3 cellular contexts compared by ENCODE assay signal in genomic region chr7:43823941-43824340, GRCh38.
TF ChIP-seq lines count a peak whose summit lies in the region.

No MANE protein-coding gene starts in this region.

TF ChIP-seq in SK-N-SH treated with all-trans-retinoic acid at 6 μM for 48 hours, 23 proteins besides CTCF, POLR2A, EP300 and RAD21:
- TF ChIP-seq, protein P1, sequence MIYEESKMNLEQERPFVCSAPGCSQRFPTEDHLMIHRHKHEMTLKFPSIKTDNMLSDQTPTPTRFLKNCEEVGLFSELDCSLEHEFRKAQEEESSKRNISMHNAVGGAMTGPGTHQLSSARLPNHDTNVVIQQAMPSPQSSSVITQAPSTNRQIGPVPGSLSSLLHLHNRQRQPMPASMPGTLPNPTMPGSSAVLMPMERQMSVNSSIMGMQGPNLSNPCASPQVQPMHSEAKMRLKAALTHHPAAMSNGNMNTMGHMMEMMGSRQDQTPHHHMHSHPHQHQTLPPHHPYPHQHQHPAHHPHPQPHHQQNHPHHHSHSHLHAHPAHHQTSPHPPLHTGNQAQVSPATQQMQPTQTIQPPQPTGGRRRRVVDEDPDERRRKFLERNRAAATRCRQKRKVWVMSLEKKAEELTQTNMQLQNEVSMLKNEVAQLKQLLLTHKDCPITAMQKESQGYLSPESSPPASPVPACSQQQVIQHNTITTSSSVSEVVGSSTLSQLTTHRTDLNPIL (CRISPR knock-in tag; IDR thresholded peaks at IDR 0.05; ENCODE audit: low read depth), result no peak
- TF ChIP-seq SNAI2 (CRISPR knock-in tag; IDR thresholded peaks at IDR 0.05) (no peak), CSRNP3 (CRISPR knock-in tag; IDR thresholded peaks at IDR 0.05) (no peak), RARB (CRISPR knock-in tag; IDR thresholded peaks at IDR 0.05) (no peak)
TF ChIP-seq in SK-N-SH treated with all-trans-retinoic acid at 6 μM for 48 hours: peak in this region for 0.

TF ChIP-seq in SK-N-SH, 30 proteins besides CTCF, POLR2A, EP300 and RAD21:
- TF ChIP-seq, protein P2, sequence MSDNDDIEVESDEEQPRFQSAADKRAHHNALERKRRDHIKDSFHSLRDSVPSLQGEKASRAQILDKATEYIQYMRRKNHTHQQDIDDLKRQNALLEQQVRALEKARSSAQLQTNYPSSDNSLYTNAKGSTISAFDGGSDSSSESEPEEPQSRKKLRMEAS (IDR thresholded peaks at IDR 0.05; ENCODE audit: low read depth), result no peak
- TF ChIP-seq SIN3A (IDR thresholded peaks at IDR 0.05; ENCODE audit: borderline replicate concordance, low read depth, low read length) (no peak), RXRA (IDR thresholded peaks at IDR 0.05; ENCODE audit: borderline replicate concordance, low read depth) (no peak), TEAD4 (IDR thresholded peaks at IDR 0.05; ENCODE audit: borderline replicate concordance, insufficient read depth) (no peak), RCOR1 (IDR thresholded peaks at IDR 0.05; ENCODE audit: low read length) (no peak), JUND (IDR thresholded peaks at IDR 0.05) (no peak), RFX5 (IDR thresholded peaks at IDR 0.05; ENCODE audit: low read length) (no peak), USF1 (IDR thresholded peaks at IDR 0.05; ENCODE audit: borderline replicate concordance, low read depth) (no peak), FOSL2 (IDR thresholded peaks at IDR 0.05; ENCODE audit: borderline replicate concordance, low read depth) (no peak), REST (IDR thresholded peaks at IDR 0.05; ENCODE audit: low read depth, low read length) (no peak), MXI1 (IDR thresholded peaks at IDR 0.05; ENCODE audit: low read depth, low read length) (no peak), SMC3 (IDR thresholded peaks at IDR 0.05; ENCODE audit: low read depth, low read length) (no peak)
- TF ChIP-seq, protein P3, sequence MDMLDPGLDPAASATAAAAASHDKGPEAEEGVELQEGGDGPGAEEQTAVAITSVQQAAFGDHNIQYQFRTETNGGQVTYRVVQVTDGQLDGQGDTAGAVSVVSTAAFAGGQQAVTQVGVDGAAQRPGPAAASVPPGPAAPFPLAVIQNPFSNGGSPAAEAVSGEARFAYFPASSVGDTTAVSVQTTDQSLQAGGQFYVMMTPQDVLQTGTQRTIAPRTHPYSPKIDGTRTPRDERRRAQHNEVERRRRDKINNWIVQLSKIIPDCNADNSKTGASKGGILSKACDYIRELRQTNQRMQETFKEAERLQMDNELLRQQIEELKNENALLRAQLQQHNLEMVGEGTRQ (IDR thresholded peaks at IDR 0.05; ENCODE audit: borderline replicate concordance, low read depth, low read length), result no peak

TF ChIP-seq in K562, 482 proteins besides CTCF, POLR2A, EP300 and RAD21 (continues in another document):
- no peak for TF ChIP-seq CBX3 (IDR thresholded peaks at IDR 0.05; ENCODE audit: borderline replicate concordance in 1 of 2, low read length in 2 of 2)
- no peak for TF ChIP-seq FOXJ2 (tag; IDR thresholded peaks at IDR 0.05)
- TF ChIP-seq CAMTA2 (CRISPR knock-in tag; conservative IDR thresholded peaks at IDR 0.05), result no peak
- TF ChIP-seq, protein P4, sequence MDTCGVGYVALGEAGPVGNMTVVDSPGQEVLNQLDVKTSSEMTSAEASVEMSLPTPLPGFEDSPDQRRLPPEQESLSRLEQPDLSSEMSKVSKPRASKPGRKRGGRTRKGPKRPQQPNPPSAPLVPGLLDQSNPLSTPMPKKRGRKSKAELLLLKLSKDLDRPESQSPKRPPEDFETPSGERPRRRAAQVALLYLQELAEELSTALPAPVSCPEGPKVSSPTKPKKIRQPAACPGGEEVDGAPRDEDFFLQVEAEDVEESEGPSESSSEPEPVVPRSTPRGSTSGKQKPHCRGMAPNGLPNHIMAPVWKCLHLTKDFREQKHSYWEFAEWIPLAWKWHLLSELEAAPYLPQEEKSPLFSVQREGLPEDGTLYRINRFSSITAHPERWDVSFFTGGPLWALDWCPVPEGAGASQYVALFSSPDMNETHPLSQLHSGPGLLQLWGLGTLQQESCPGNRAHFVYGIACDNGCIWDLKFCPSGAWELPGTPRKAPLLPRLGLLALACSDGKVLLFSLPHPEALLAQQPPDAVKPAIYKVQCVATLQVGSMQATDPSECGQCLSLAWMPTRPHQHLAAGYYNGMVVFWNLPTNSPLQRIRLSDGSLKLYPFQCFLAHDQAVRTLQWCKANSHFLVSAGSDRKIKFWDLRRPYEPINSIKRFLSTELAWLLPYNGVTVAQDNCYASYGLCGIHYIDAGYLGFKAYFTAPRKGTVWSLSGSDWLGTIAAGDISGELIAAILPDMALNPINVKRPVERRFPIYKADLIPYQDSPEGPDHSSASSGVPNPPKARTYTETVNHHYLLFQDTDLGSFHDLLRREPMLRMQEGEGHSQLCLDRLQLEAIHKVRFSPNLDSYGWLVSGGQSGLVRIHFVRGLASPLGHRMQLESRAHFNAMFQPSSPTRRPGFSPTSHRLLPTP (IDR thresholded peaks at IDR 0.05; ENCODE audit: borderline replicate concordance, extremely low read depth, insufficient read length), result no peak
- TF ChIP-seq CBFA2T3 (IDR thresholded peaks at IDR 0.05), result 0 out of 2 replicates have a peak, but pooled peaks have one; percentile 11
- peak; percentile 33; the same call in 1 of the 2 replicates for TF ChIP-seq TEAD4 (IDR thresholded peaks at IDR 0.05; ENCODE audit: low read length)
- TF ChIP-seq TEAD4 (CRISPR knock-in tag; IDR thresholded peaks at IDR 0.05; ENCODE audit: borderline replicate concordance), result no peak
- no peak for TF ChIP-seq ZNF395 (CRISPR knock-in tag; IDR thresholded peaks at IDR 0.05)
- TF ChIP-seq ZNF76 (CRISPR knock-in tag; IDR thresholded peaks at IDR 0.05; ENCODE audit: borderline replicate concordance), result no peak
- TF ChIP-seq MAFG (tag; conservative IDR thresholded peaks at IDR 0.05), result no peak
- 0 out of 2 replicates have a peak, but pooled peaks have one; percentile 15 for TF ChIP-seq TAL1 (IDR thresholded peaks at IDR 0.05)
- TF ChIP-seq MEF2A (IDR thresholded peaks at IDR 0.05; ENCODE audit: control insufficient read depth, low read depth, low read length), result no peak
- TF ChIP-seq YY1 (IDR thresholded peaks at IDR 0.05; ENCODE audit: borderline replicate concordance in 1 of 3, control insufficient read depth in 1 of 3, extremely low read depth in 1 of 3, insufficient read depth in 3 of 3, insufficient read length in 1 of 3, insufficient replicate concordance in 2 of 3, low read depth in 1 of 3, low read length in 2 of 3), result peak in 1 of 3 experiments; percentile 37
- TF ChIP-seq CCNT2 (IDR thresholded peaks at IDR 0.05; ENCODE audit: borderline replicate concordance, extremely low read depth, insufficient read length, low read depth, low read length), result peak; percentile 18
- TF ChIP-seq TCF7 (IDR thresholded peaks at IDR 0.05; ENCODE audit: borderline replicate concordance), result no peak
- TF ChIP-seq, protein P5, sequence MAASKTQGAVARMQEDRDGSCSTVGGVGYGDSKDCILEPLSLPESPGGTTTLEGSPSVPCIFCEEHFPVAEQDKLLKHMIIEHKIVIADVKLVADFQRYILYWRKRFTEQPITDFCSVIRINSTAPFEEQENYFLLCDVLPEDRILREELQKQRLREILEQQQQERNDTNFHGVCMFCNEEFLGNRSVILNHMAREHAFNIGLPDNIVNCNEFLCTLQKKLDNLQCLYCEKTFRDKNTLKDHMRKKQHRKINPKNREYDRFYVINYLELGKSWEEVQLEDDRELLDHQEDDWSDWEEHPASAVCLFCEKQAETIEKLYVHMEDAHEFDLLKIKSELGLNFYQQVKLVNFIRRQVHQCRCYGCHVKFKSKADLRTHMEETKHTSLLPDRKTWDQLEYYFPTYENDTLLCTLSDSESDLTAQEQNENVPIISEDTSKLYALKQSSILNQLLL (CRISPR knock-in tag; IDR thresholded peaks at IDR 0.05; ENCODE audit: borderline replicate concordance), result no peak
- TF ChIP-seq ESRRA (IDR thresholded peaks at IDR 0.05; ENCODE audit: borderline replicate concordance, low read depth), result no peak
- no peak for TF ChIP-seq DEAF1 (CRISPR knock-in tag; IDR thresholded peaks at IDR 0.05)
- no peak for TF ChIP-seq SIN3A (IDR thresholded peaks at IDR 0.05; ENCODE audit: borderline replicate concordance in 2 of 2, control insufficient read depth in 1 of 2, low read depth in 2 of 2, low read length in 2 of 2)
- TF ChIP-seq CTBP1 (IDR thresholded peaks at IDR 0.05; ENCODE audit: borderline replicate concordance), result 0 out of 2 replicates have a peak, but pooled peaks have one; percentile 30
- TF ChIP-seq MTA1 (IDR thresholded peaks at IDR 0.05; ENCODE audit: borderline replicate concordance), result 0 out of 2 replicates have a peak, but pooled peaks have one; percentile 4
- no peak for TF ChIP-seq SIRT6 (IDR thresholded peaks at IDR 0.05; ENCODE audit: low read depth, low read length)
- TF ChIP-seq, protein P6, sequence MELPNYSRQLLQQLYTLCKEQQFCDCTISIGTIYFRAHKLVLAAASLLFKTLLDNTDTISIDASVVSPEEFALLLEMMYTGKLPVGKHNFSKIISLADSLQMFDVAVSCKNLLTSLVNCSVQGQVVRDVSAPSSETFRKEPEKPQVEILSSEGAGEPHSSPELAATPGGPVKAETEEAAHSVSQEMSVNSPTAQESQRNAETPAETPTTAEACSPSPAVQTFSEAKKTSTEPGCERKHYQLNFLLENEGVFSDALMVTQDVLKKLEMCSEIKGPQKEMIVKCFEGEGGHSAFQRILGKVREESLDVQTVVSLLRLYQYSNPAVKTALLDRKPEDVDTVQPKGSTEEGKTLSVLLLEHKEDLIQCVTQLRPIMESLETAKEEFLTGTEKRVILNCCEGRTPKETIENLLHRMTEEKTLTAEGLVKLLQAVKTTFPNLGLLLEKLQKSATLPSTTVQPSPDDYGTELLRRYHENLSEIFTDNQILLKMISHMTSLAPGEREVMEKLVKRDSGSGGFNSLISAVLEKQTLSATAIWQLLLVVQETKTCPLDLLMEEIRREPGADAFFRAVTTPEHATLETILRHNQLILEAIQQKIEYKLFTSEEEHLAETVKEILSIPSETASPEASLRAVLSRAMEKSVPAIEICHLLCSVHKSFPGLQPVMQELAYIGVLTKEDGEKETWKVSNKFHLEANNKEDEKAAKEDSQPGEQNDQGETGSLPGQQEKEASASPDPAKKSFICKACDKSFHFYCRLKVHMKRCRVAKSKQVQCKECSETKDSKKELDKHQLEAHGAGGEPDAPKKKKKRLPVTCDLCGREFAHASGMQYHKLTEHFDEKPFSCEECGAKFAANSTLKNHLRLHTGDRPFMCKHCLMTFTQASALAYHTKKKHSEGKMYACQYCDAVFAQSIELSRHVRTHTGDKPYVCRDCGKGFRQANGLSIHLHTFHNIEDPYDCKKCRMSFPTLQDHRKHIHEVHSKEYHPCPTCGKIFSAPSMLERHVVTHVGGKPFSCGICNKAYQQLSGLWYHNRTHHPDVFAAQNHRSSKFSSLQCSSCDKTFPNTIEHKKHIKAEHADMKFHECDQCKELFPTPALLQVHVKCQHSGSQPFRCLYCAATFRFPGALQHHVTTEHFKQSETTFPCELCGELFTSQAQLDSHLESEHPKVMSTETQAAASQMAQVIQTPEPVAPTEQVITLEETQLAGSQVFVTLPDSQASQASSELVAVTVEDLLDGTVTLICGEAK (IDR thresholded peaks at IDR 0.05), result no peak
- TF ChIP-seq, protein P6 (CRISPR knock-in tag; IDR thresholded peaks at IDR 0.05), result no peak
- TF ChIP-seq ZNF263 (CRISPR knock-in tag; IDR thresholded peaks at IDR 0.05; ENCODE audit: borderline replicate concordance), result no peak
- TF ChIP-seq ATF4 (CRISPR knock-in tag; IDR thresholded peaks at IDR 0.05), result no peak
- no peak for TF ChIP-seq BHLHE40 (IDR thresholded peaks at IDR 0.05; ENCODE audit: low read length)
- no peak for TF ChIP-seq MEF2D (tag; conservative IDR thresholded peaks at IDR 0.05; ENCODE audit: low read depth)
